Comparison of ENCODE assay signal across 14 cellular contexts in the genomic region with DNA sequence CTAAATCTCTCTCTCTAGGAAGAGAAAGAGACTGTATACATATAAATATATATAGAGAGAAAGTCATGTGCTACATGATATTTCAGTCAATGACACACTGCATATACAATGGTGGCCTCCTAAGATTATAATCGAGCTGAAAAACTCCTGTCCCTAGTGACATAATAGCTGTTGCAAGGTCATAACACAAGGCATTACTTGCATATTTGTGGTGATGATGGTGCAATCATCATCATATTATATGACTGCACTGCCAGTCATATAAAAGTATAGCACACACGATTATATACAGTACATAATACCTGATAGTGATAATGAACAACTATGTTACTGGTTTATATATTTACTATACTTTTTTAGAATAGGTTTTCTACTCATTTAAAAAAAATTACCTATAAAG.
"Had no signal": no experiment of that assay in that cellular context is flagged by ENCODE, and none has a peak within 500 bp of the region (broad histone marks: within the 10 kb centered on the region; RNA-seq: fewer than 3 reads in every experiment).

No MANE protein-coding gene starts in this region.

- DNase-seq: activated CD4-positive, alpha-beta T cell treated with anti-CD3 and anti-CD28 coated beads, Interleukin-2, amount 50 U/mL, for 48 hours; activated naive CD4-positive, alpha-beta T cell treated with anti-CD3 and anti-CD28 coated beads, Interleukin-2, amount 10 ng/mL, durations not matched to agents 7 days and 5 days; activated T-cell treated with anti-CD3 and anti-CD28 coated beads, Interleukin-2, amount 50 U/mL, for 1 hour; hippocampal formation; mesendoderm; right lobe of liver; spleen; stimulated activated naive CD8-positive, alpha-beta T cell treated with anti-CD3 and anti-CD28 coated beads, Interleukin-15, amount 100 ng/mL, for 72 hours; T-helper 1 cell; testis had no signal

- H3K36me3 ChIP-seq: ascending aorta, neural progenitor cell, right lobe of liver, spleen had no signal

- H3K9me3 ChIP-seq: ascending aorta, right lobe of liver, testis had no signal

- H3K36me3 Mint-ChIP-seq: activated naive CD4-positive, alpha-beta T cell treated with anti-CD3 and anti-CD28 coated beads, Interleukin-2, amount 10 ng/mL, durations not matched to agents 7 days and 5 days; neural progenitor cell had no signal

- H3K4me3 ChIP-seq: ascending aorta, neural progenitor cell, right lobe of liver, spleen, testis had no signal

- H3K27ac ChIP-seq: ascending aorta, neural progenitor cell, right lobe of liver, spleen, testis, VCaP had no signal

- H3K4me1 Mint-ChIP-seq: activated naive CD4-positive, alpha-beta T cell treated with anti-CD3 and anti-CD28 coated beads, Interleukin-2, amount 10 ng/mL, durations not matched to agents 7 days and 5 days; stimulated activated naive CD8-positive, alpha-beta T cell treated with anti-CD3 and anti-CD28 coated beads, Interleukin-15, amount 100 ng/mL, for 72 hours had no signal

- H3K4me1 ChIP-seq: right lobe of liver, spleen had no signal

- H3K27me3 ChIP-seq: ascending aorta, neural progenitor cell, right lobe of liver, spleen, testis had no signal

- H3K27ac Mint-ChIP-seq: activated naive CD4-positive, alpha-beta T cell treated with anti-CD3 and anti-CD28 coated beads, Interleukin-2, amount 10 ng/mL, durations not matched to agents 7 days and 5 days; neural progenitor cell; stimulated activated naive CD8-positive, alpha-beta T cell treated with anti-CD3 and anti-CD28 coated beads, Interleukin-15, amount 100 ng/mL, for 72 hours had no signal

- ATAC-seq: esophagus mucosa; right lobe of liver; stimulated activated naive CD8-positive, alpha-beta T cell treated with anti-CD3 and anti-CD28 coated beads, Interleukin-15, amount 100 ng/mL, for 72 hours had no signal

- H3K4me3 Mint-ChIP-seq: activated naive CD4-positive, alpha-beta T cell treated with anti-CD3 and anti-CD28 coated beads, Interleukin-2, amount 10 ng/mL, durations not matched to agents 7 days and 5 days; neural progenitor cell; stimulated activated naive CD8-positive, alpha-beta T cell treated with anti-CD3 and anti-CD28 coated beads, Interleukin-15, amount 100 ng/mL, for 72 hours had no signal

- H3K27me3 Mint-ChIP-seq: activated naive CD4-positive, alpha-beta T cell treated with anti-CD3 and anti-CD28 coated beads, Interleukin-2, amount 10 ng/mL, durations not matched to agents 7 days and 5 days; stimulated activated naive CD8-positive, alpha-beta T cell treated with anti-CD3 and anti-CD28 coated beads, Interleukin-15, amount 100 ng/mL, for 72 hours had no signal
